20 cellular contexts compared by ENCODE assay signal in genomic region chr11:112751763-112752162, GRCh38.
"Had no signal": no experiment of that assay in that cellular context is flagged by ENCODE, and none has a peak within 500 bp of the region (broad histone marks: within the 10 kb centered on the region; RNA-seq: fewer than 3 reads in every experiment).

No MANE protein-coding gene starts in this region.

- ATAC-seq: activated CD4-positive, alpha-beta T cell treated with anti-CD3 and anti-CD28 coated beads for 36 hours; activated CD8-positive, alpha-beta memory T cell treated with anti-CD3 and anti-CD28 coated beads, Interleukin-2, amount 10 ng/mL, durations not matched to agents 7 days and 5 days; activated CD8-positive, alpha-beta T cell treated with anti-CD3 and anti-CD28 coated beads, Interleukin-2, amount 10 ng/mL, durations not matched to agents 7 days and 5 days; activated naive CD8-positive, alpha-beta T cell treated with anti-CD3 and anti-CD28 coated beads, Interleukin-2, amount 50 U/mL, for 24 hours; pancreas; psoas muscle had no signal

- H3K4me3 Mint-ChIP-seq: activated CD4-positive, alpha-beta T cell treated with anti-CD3 and anti-CD28 coated beads for 36 hours; activated CD8-positive, alpha-beta memory T cell treated with anti-CD3 and anti-CD28 coated beads, Interleukin-2, amount 10 ng/mL, durations not matched to agents 7 days and 5 days; activated CD8-positive, alpha-beta T cell treated with anti-CD3 and anti-CD28 coated beads, Interleukin-2, amount 10 ng/mL, durations not matched to agents 7 days and 5 days; activated naive CD4-positive, alpha-beta T cell treated with anti-CD3 and anti-CD28 coated beads, Interleukin-2, amount 50 U/mL, for 24 hours; activated naive CD8-positive, alpha-beta T cell treated with anti-CD3 and anti-CD28 coated beads, Interleukin-2, amount 50 U/mL, for 24 hours; mesothelial cell of epicardium; type B pancreatic cell had no signal

- H3K27me3 ChIP-seq: breast epithelium, pancreas, uterus had no signal

- H3K4me3 ChIP-seq: breast epithelium, pancreas, psoas muscle, thoracic aorta, uterus had no signal

- H3K4me1 Mint-ChIP-seq: activated CD4-positive, alpha-beta T cell treated with anti-CD3 and anti-CD28 coated beads for 36 hours; activated CD8-positive, alpha-beta memory T cell treated with anti-CD3 and anti-CD28 coated beads, Interleukin-2, amount 10 ng/mL, durations not matched to agents 7 days and 5 days; activated naive CD4-positive, alpha-beta T cell treated with anti-CD3 and anti-CD28 coated beads, Interleukin-2, amount 50 U/mL, for 24 hours; activated naive CD8-positive, alpha-beta T cell treated with anti-CD3 and anti-CD28 coated beads, Interleukin-2, amount 50 U/mL, for 24 hours; naive B cell had no signal

- H3K27ac ChIP-seq: breast epithelium, pancreas, psoas muscle, thoracic aorta, uterus had no signal

- H3K4me1 ChIP-seq: breast epithelium, pancreas, psoas muscle had no signal

- H3K36me3 Mint-ChIP-seq: activated CD8-positive, alpha-beta memory T cell treated with anti-CD3 and anti-CD28 coated beads, Interleukin-2, amount 10 ng/mL, durations not matched to agents 7 days and 5 days; activated naive CD4-positive, alpha-beta T cell treated with anti-CD3 and anti-CD28 coated beads, Interleukin-2, amount 50 U/mL, for 24 hours; mesothelial cell of epicardium; naive B cell; type B pancreatic cell had no signal

- H3K36me3 ChIP-seq: breast epithelium, pancreas, thoracic aorta, uterus had no signal

- H3K27me3 Mint-ChIP-seq: activated naive CD4-positive, alpha-beta T cell treated with anti-CD3 and anti-CD28 coated beads, Interleukin-2, amount 50 U/mL, for 24 hours; activated naive CD8-positive, alpha-beta T cell treated with anti-CD3 and anti-CD28 coated beads, Interleukin-2, amount 50 U/mL, for 24 hours had no signal

- H3K9me3 ChIP-seq: breast epithelium, pancreas, psoas muscle, thoracic aorta, uterus had no signal

- H3K27ac Mint-ChIP-seq: activated CD4-positive, alpha-beta T cell treated with anti-CD3 and anti-CD28 coated beads for 36 hours; activated CD8-positive, alpha-beta memory T cell treated with anti-CD3 and anti-CD28 coated beads, Interleukin-2, amount 10 ng/mL, durations not matched to agents 7 days and 5 days; activated CD8-positive, alpha-beta T cell treated with anti-CD3 and anti-CD28 coated beads, Interleukin-2, amount 10 ng/mL, durations not matched to agents 7 days and 5 days; activated naive CD4-positive, alpha-beta T cell treated with anti-CD3 and anti-CD28 coated beads, Interleukin-2, amount 50 U/mL, for 24 hours; activated naive CD8-positive, alpha-beta T cell treated with anti-CD3 and anti-CD28 coated beads, Interleukin-2, amount 50 U/mL, for 24 hours; activated T-helper 2 cell treated with anti-CD3 and anti-CD28 coated beads, Interferon-gamma antibody, Interleukin-2, Interleukin-4, amounts not matched to agents 10 μg/mL and 5 μg/mL and 100 μg/mL, durations not matched to agents 14 hours and 24 hours and 36 hours; mesothelial cell of epicardium; type B pancreatic cell had no signal

- H3K9me3 Mint-ChIP-seq: activated naive CD4-positive, alpha-beta T cell treated with anti-CD3 and anti-CD28 coated beads, Interleukin-2, amount 50 U/mL, for 24 hours; activated naive CD8-positive, alpha-beta T cell treated with anti-CD3 and anti-CD28 coated beads, Interleukin-2, amount 50 U/mL, for 24 hours; activated T-helper 2 cell treated with anti-CD3 and anti-CD28 coated beads, Interferon-gamma antibody, Interleukin-2, Interleukin-4, amounts not matched to agents 10 μg/mL and 5 μg/mL and 100 μg/mL, durations not matched to agents 14 hours and 24 hours and 36 hours; mesothelial cell of epicardium; type B pancreatic cell had no signal

- DNase-seq: activated CD4-positive, alpha-beta T cell treated with anti-CD3 and anti-CD28 coated beads for 36 hours; activated CD4-positive, CD25-positive, alpha-beta regulatory T cell; activated CD8-positive, alpha-beta memory T cell treated with anti-CD3 and anti-CD28 coated beads, Interleukin-2, amount 10 ng/mL, durations not matched to agents 7 days and 5 days; activated CD8-positive, alpha-beta T cell treated with anti-CD3 and anti-CD28 coated beads, Interleukin-2, amount 10 ng/mL, durations not matched to agents 7 days and 5 days; activated naive CD8-positive, alpha-beta T cell treated with anti-CD3 and anti-CD28 coated beads, Interleukin-2, amount 50 U/mL, for 24 hours; activated T-cell treated with anti-CD3 and anti-CD28 coated beads, Interleukin-2, amount 50 U/mL, for 48 hours; central memory CD4-positive, alpha-beta T cell; dermis blood vessel endothelial cell; effector CD8-positive, alpha-beta T cell; naive B cell; pancreas; psoas muscle; stimulated activated naive CD4-positive, alpha-beta T cell; uterus had no signal
